In genomic region chr12:31215521-31216232, GRCh38 we compare ENCODE assay signal across 16 cellular contexts.
DNase-seq lines count a peak whose midpoint lies in the region; ATAC-seq and TF ChIP-seq lines count a peak whose summit lies in the region.
"Had no signal": no experiment of that assay in that cellular context is flagged by ENCODE, and none has a peak within 500 bp of the region (broad histone marks: within the 10 kb centered on the region; RNA-seq: fewer than 3 reads in every experiment).

No MANE protein-coding gene starts in this region.

- peak; percentile 19 for ATAC-seq in stimulated activated naive CD8-positive, alpha-beta T cell treated with anti-CD3 and anti-CD28 coated beads, Interleukin-15, amount 100 ng/mL, for 72 hours
- ATAC-seq in stimulated activated naive CD8-positive, alpha-beta T cell treated with anti-CD3 and anti-CD28 coated beads, Interleukin-15, Interleukin-2, amounts not matched to agents 100 U/mL and 50 U/mL, for 24 hours, result no peak
- peak; percentile 90 for ATAC-seq in left ventricle myocardium superior

- H3K4me3 ChIP-seq in esophagus squamous epithelium, result no peak overlapping the region
- H3K4me3 ChIP-seq: lung had no signal

- H3K9me3 Mint-ChIP-seq in stimulated activated naive CD8-positive, alpha-beta T cell treated with anti-CD3 and anti-CD28 coated beads, Interleukin-15, amount 100 ng/mL, for 72 hours, result no peaks in the 10 kb centered on the region
- no peaks in the 10 kb centered on the region for H3K9me3 Mint-ChIP-seq in activated T-cell treated with anti-CD3 and anti-CD28 coated beads, Interleukin-2, amount 50 U/mL, for 24 hours
- H3K9me3 Mint-ChIP-seq: nephron progenitor cell had no signal

- POLR2A ChIA-PET in RWPE1 (lab: Yijun Ruan, JAX; ENCODE audit: low non-redundant PET), result interaction anchor here (0.6 kb wide), 1 partner anchor 467 kb away, joined by 6 read pairs; no protein-coding TSS in a partner anchor

- DNase-seq in stimulated activated naive CD8-positive, alpha-beta T cell treated with anti-CD3 and anti-CD28 coated beads, Interleukin-15, amount 100 ng/mL, for 72 hours, result no peak
- DNase-seq in stimulated activated naive CD8-positive, alpha-beta T cell treated with anti-CD3 and anti-CD28 coated beads, Interleukin-15, Interleukin-2, amounts not matched to agents 100 U/mL and 50 U/mL, for 24 hours, result no peak
- DNase-seq in RWPE1 (ENCODE audit: low spot score) (peak; percentile 72), left ventricle myocardium superior (peak; percentile 80), NCI-H82 treated with DMSO at 0.1 percent for 48 hours (lab: John Stamatoyannopoulos, UW; ENCODE audit: unreplicated experiment) (no peak), esophagus squamous epithelium (lab: John Stamatoyannopoulos, UW) (no peak), 8988T (no peak)
- DNase-seq in activated T-cell treated with anti-CD3 and anti-CD28 coated beads, Interleukin-2, amount 50 U/mL, for 24 hours, result no peak
- DNase-seq: activated CD4-positive, CD25-positive, alpha-beta regulatory T cell; activated T-cell treated with anti-CD3 and anti-CD28 coated beads, Interleukin-2, amount 50 U/mL, for 48 hours; amygdala; cortex of kidney; NCI-H1694; nephron progenitor cell; stimulated activated CD4-positive, alpha-beta T cell treated with anti-CD3 and anti-CD28 coated beads, Interleukin-4, amount 100 ng/mL, for 24 hours had no signal

- H3K27me3 Mint-ChIP-seq in stimulated activated naive CD8-positive, alpha-beta T cell treated with anti-CD3 and anti-CD28 coated beads, Interleukin-15, amount 100 ng/mL, for 72 hours, result peaks cover 33% of the 10 kb centered on the region
- peaks cover 4% of the 10 kb centered on the region for H3K27me3 Mint-ChIP-seq in activated T-cell treated with anti-CD3 and anti-CD28 coated beads, Interleukin-2, amount 50 U/mL, for 24 hours

- CTCF ChIA-PET in RWPE1 (lab: Yijun Ruan, JAX), result interaction anchor here (0.5 to 1.3 kb wide), 3 partner anchors 56 to 543 kb away, joined by 3 read pairs; no protein-coding TSS in a partner anchor

- H3K36me3 Mint-ChIP-seq in activated T-cell treated with anti-CD3 and anti-CD28 coated beads, Interleukin-2, amount 50 U/mL, for 24 hours (ENCODE audit: low read depth), result no peaks in the 10 kb centered on the region

- H3K9me3 ChIP-seq in esophagus squamous epithelium, result no peaks in the 10 kb centered on the region

- no peak overlapping the region for H3K27ac Mint-ChIP-seq in stimulated activated naive CD8-positive, alpha-beta T cell treated with anti-CD3 and anti-CD28 coated beads, Interleukin-15, amount 100 ng/mL, for 72 hours
- no peak overlapping the region for H3K27ac Mint-ChIP-seq in activated T-cell treated with anti-CD3 and anti-CD28 coated beads, Interleukin-2, amount 50 U/mL, for 24 hours
- H3K27ac Mint-ChIP-seq: nephron progenitor cell had no signal

- no peak overlapping the region for H3K27ac ChIP-seq in RWPE1
- H3K27ac ChIP-seq in esophagus squamous epithelium, result no peak overlapping the region

- WGBS in esophagus squamous epithelium, 2 donors, result 31 to 74% methylated on average over 3 to 5 of the region's 6 CpGs

- no peak overlapping the region for H3K4me3 Mint-ChIP-seq in stimulated activated naive CD8-positive, alpha-beta T cell treated with anti-CD3 and anti-CD28 coated beads, Interleukin-15, amount 100 ng/mL, for 72 hours
- H3K4me3 Mint-ChIP-seq in activated T-cell treated with anti-CD3 and anti-CD28 coated beads, Interleukin-2, amount 50 U/mL, for 24 hours, result no peak overlapping the region
- H3K4me3 Mint-ChIP-seq: nephron progenitor cell had no signal

- no peak for TF ChIP-seq POLR2A in esophagus squamous epithelium (IDR thresholded peaks at IDR 0.05)

- TF ChIP-seq CTCF in RWPE1 (conservative IDR thresholded peaks at IDR 0.05; ENCODE audit: low read depth) (no peak), esophagus squamous epithelium (IDR thresholded peaks at IDR 0.05) (no peak)

- no peaks in the 10 kb centered on the region for H3K4me1 Mint-ChIP-seq in stimulated activated naive CD8-positive, alpha-beta T cell treated with anti-CD3 and anti-CD28 coated beads, Interleukin-15, amount 100 ng/mL, for 72 hours
- H3K4me1 Mint-ChIP-seq in activated T-cell treated with anti-CD3 and anti-CD28 coated beads, Interleukin-2, amount 50 U/mL, for 24 hours (ENCODE audit: low read depth), result no peaks in the 10 kb centered on the region

- no peaks in the 10 kb centered on the region for H3K36me3 ChIP-seq in esophagus squamous epithelium

- peaks cover 0 to 16% (median 0%) of the 10 kb centered on the region in 4 donors for H3K27me3 ChIP-seq in esophagus squamous epithelium

- peaks cover 0 to 29% (median 0%) of the 10 kb centered on the region in 3 donors for H3K4me1 ChIP-seq in esophagus squamous epithelium

- intact Hi-C loops in left ventricle myocardium superior (cut with micrococcal nuclease) (no loop called here), esophagus squamous epithelium (cut with DNase I) (no loop called here)

Comparison
In these comparisons a context has a peak if more than half of its experiments do, and no peak if none do; other contexts are left out.
1. DNase-seq: peak in RWPE1 (single experiment) and left ventricle myocardium superior (single experiment); none in stimulated activated naive CD8-positive, alpha-beta T cell treated with anti-CD3 and anti-CD28 coated beads, Interleukin-15, amount 100 ng/mL, for 72 hours (0 of 2), stimulated activated naive CD8-positive, alpha-beta T cell treated with anti-CD3 and anti-CD28 coated beads, Interleukin-15, Interleukin-2, amounts not matched to agents 100 U/mL and 50 U/mL, for 24 hours (single experiment), activated T-cell treated with anti-CD3 and anti-CD28 coated beads, Interleukin-2, amount 50 U/mL, for 24 hours (single experiment), NCI-H82 treated with DMSO at 0.1 percent for 48 hours (single experiment), esophagus squamous epithelium (single experiment) and 8988T (single experiment).